1 cellular context compared by ENCODE assay signal in genomic region chr19:57280165-57280912, GRCh38.
A peak's percentile ranks its signal among the peaks of the same experiment; 100 is the strongest.
TF ChIP-seq lines count a peak whose summit lies in the region.

Gene ZNF460 (plus strand): TSS chr19:57280485. CDS start chr19:57280807, 322 bp downstream.

TF ChIP-seq in K562, 482 proteins besides CTCF, POLR2A, EP300 and RAD21 (continued from another document and continues in another):
- TF ChIP-seq IRF9 (tag; IDR thresholded peaks at IDR 0.05) (no peak), ELF2 (CRISPR knock-in tag; IDR thresholded peaks at IDR 0.05) (no peak), HMG20A (CRISPR knock-in tag; conservative IDR thresholded peaks at IDR 0.05) (no peak), ZBTB33 (CRISPR knock-in tag; IDR thresholded peaks at IDR 0.05) (no peak), JUND (IDR thresholded peaks at IDR 0.05; ENCODE audit: borderline replicate concordance, low read depth, low read length) (peak; percentile 93), JUND (tag; IDR thresholded peaks at IDR 0.05; ENCODE audit: borderline replicate concordance, low read depth, low read length) (peak; percentile 64; the same call in 2 of the 3 replicates), GATAD2B (IDR thresholded peaks at IDR 0.05; ENCODE audit: borderline replicate concordance) (no peak), BMI1 (IDR thresholded peaks at IDR 0.05; ENCODE audit: low read length) (no peak), EGR1 (conservative IDR thresholded peaks at IDR 0.05) (peak; percentile 51), KLF10 (CRISPR knock-in tag; IDR thresholded peaks at IDR 0.05) (no peak), MECOM (CRISPR knock-in tag; IDR thresholded peaks at IDR 0.05) (no peak), MNT (conservative IDR thresholded peaks at IDR 0.05) (peak; percentile 7 to 52; a peak in 2 of 4 replicates), NFE2 (IDR thresholded peaks at IDR 0.05; ENCODE audit: low read depth) (no peak), TFE3 (CRISPR knock-in tag; IDR thresholded peaks at IDR 0.05) (no peak), SMARCA5 (IDR thresholded peaks at IDR 0.05) (no peak), ZNF740 (CRISPR knock-in tag; IDR thresholded peaks at IDR 0.05) (no peak), ZNF740 (tag; IDR thresholded peaks at IDR 0.05) (no peak), PHB (CRISPR knock-in tag; IDR thresholded peaks at IDR 0.05) (peak; percentile 52; the same call in 1 of the 2 replicates), MTA2 (IDR thresholded peaks at IDR 0.05; ENCODE audit: low read depth) (no peak), WHSC1 (IDR thresholded peaks at IDR 0.05; ENCODE audit: low read length) (no peak), PBX2 (CRISPR knock-in tag; IDR thresholded peaks at IDR 0.05; ENCODE audit: low read depth) (no peak), PBX2 (tag; conservative IDR thresholded peaks at IDR 0.05; ENCODE audit: low read depth) (0 out of 2 replicates have a peak, but pooled peaks have one; percentile 7), RCOR1 (IDR thresholded peaks at IDR 0.05; ENCODE audit: borderline replicate concordance in 1 of 2, low read depth in 2 of 2, low read length in 2 of 2) (no peak), ADNP (tag; IDR thresholded peaks at IDR 0.05) (no peak), ATF1 (CRISPR knock-in tag; IDR thresholded peaks at IDR 0.05) (peak; percentile 78), ATF1 (tag; IDR thresholded peaks at IDR 0.05) (peak; percentile 98), HCFC1 (IDR thresholded peaks at IDR 0.05; ENCODE audit: low read depth, low read length) (peak; percentile 92), ZNF324 (CRISPR knock-in tag; IDR thresholded peaks at IDR 0.05) (peak; percentile 24; the same call in 1 of the 2 replicates), BDP1 (IDR thresholded peaks at IDR 0.05; ENCODE audit: insufficient read depth, insufficient read length) (no peak), ATF2 (CRISPR knock-in tag; IDR thresholded peaks at IDR 0.05) (peak; percentile 28), EZH2 (IDR thresholded peaks at IDR 0.05; ENCODE audit: borderline replicate concordance, low read depth, low read length) (no peak), GATA2 (CRISPR knock-in tag; IDR thresholded peaks at IDR 0.05) (no peak), ZNF696 (CRISPR knock-in tag; conservative IDR thresholded peaks at IDR 0.05) (no peak), TGIF2 (CRISPR knock-in tag; IDR thresholded peaks at IDR 0.05) (no peak), REST (CRISPR knock-in tag; IDR thresholded peaks at IDR 0.05; ENCODE audit: low read depth) (no peak), PHF21A (IDR thresholded peaks at IDR 0.05; ENCODE audit: borderline replicate concordance, low read depth) (no peak), RB1 (IDR thresholded peaks at IDR 0.05; ENCODE audit: low read depth) (peak; percentile 75), ATF3 (IDR thresholded peaks at IDR 0.05) (peak; percentile 98), ATF3 (CRISPR knock-in tag; conservative IDR thresholded peaks at IDR 0.05) (no peak; the same call in 1 of the 2 replicates), EHMT2 (IDR thresholded peaks at IDR 0.05) (no peak), RBM14 (IDR thresholded peaks at IDR 0.05; ENCODE audit: borderline replicate concordance, insufficient read depth, low read depth, low read length) (0 out of 2 replicates have a peak, but pooled peaks have one; percentile 50), ZNF79 (CRISPR knock-in tag; IDR thresholded peaks at IDR 0.05; ENCODE audit: low read depth) (no peak), ETV1 (tag; conservative IDR thresholded peaks at IDR 0.05; ENCODE audit: low read depth) (no peak), KHSRP (IDR thresholded peaks at IDR 0.05) (peak; percentile 75), BRCA1 (IDR thresholded peaks at IDR 0.05) (no peak), BRCA1 (CRISPR knock-in tag; IDR thresholded peaks at IDR 0.05) (0 out of 2 replicates have a peak, but pooled peaks have one; percentile 72), TEAD1 (CRISPR knock-in tag; IDR thresholded peaks at IDR 0.05) (peak in 1 of 2 experiments; percentile 78; a peak in 1 of 4 replicates), JUNB (CRISPR knock-in tag; conservative IDR thresholded peaks at IDR 0.05) (peak; percentile 88), ARID3A (IDR thresholded peaks at IDR 0.05; ENCODE audit: borderline replicate concordance, low read depth, low read length) (no peak), CBX8 (IDR thresholded peaks at IDR 0.05; ENCODE audit: borderline replicate concordance, extremely low read depth, low read depth, low read length, poor library complexity, severe bottlenecking) (no peak), THRAP3 (IDR thresholded peaks at IDR 0.05; ENCODE audit: borderline replicate concordance) (no peak)
